In the genomic region with DNA sequence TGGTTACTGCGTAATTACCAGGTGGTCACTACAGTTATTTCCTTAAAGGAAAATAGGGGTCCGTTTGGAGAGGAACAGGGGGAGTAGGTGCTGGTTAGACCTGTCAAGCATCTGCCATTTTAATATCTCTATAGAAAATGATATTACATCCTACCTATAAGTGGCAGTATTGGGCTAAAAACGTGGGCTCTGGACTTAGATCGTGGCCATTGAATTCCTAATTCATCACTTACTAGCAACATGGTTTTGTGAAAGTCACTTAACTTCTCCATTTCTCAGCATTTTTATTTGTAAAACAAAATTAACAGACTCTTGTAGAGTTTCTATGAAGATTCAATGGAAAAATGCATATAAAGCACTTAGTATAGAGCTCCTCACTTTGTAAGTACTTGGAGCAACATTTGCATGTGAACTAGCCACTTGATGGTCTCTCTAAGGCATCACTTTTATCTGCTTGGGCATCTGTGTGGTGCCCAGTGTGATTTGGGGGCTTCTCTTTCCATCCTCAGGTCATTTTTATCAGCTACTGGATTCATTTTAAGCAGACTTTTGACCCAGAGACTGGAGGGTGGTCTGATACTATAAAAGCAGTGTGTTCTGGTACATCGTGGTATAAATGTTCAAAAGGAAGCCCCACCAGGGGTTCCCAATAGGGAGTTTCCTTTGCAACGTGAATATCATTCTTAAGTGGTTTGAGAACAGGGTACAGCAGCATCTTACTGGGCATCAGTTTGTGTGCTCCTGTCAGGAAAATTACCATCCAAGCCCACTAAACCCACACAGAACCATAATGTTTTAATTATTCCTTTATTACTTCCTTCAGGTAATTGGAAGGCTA, we compare ENCODE assay signal across 1 cellular context.
TF ChIP-seq lines count a peak whose summit lies in the region.

No MANE protein-coding gene starts in this region.

TF ChIP-seq in K562, 482 proteins besides CTCF, POLR2A, EP300 and RAD21 (continued from another document):
- TF ChIP-seq, protein P1, sequence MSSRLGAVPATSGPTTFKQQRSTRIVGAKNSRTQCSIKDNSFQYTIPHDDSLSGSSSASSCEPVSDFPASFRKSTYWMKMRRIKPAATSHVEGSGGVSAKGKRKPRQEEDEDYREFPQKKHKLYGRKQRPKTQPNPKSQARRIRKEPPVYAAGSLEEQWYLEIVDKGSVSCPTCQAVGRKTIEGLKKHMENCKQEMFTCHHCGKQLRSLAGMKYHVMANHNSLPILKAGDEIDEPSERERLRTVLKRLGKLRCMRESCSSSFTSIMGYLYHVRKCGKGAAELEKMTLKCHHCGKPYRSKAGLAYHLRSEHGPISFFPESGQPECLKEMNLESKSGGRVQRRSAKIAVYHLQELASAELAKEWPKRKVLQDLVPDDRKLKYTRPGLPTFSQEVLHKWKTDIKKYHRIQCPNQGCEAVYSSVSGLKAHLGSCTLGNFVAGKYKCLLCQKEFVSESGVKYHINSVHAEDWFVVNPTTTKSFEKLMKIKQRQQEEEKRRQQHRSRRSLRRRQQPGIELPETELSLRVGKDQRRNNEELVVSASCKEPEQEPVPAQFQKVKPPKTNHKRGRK (tag; IDR thresholded peaks at IDR 0.05), result no peak
- TF ChIP-seq ZNF764 (CRISPR knock-in tag; IDR thresholded peaks at IDR 0.05; ENCODE audit: low read depth) (no peak), BHLHE40 (IDR thresholded peaks at IDR 0.05; ENCODE audit: low read length) (no peak), SMC3 (conservative IDR thresholded peaks at IDR 0.05; ENCODE audit: insufficient read depth, low read depth, low read length) (peak; percentile 64), CC2D1A (IDR thresholded peaks at IDR 0.05) (peak; percentile 47; the same call in 1 of the 2 replicates), PRPF4 (IDR thresholded peaks at IDR 0.05; ENCODE audit: insufficient read depth, low read depth, low read length, poor library complexity, severe bottlenecking) (no peak), CBX3 (IDR thresholded peaks at IDR 0.05; ENCODE audit: borderline replicate concordance in 1 of 2, low read length in 2 of 2) (0 out of 3 replicates have a peak, but pooled peaks of 1 of the 2 experiments have one; percentile 25)
- TF ChIP-seq, protein P2, sequence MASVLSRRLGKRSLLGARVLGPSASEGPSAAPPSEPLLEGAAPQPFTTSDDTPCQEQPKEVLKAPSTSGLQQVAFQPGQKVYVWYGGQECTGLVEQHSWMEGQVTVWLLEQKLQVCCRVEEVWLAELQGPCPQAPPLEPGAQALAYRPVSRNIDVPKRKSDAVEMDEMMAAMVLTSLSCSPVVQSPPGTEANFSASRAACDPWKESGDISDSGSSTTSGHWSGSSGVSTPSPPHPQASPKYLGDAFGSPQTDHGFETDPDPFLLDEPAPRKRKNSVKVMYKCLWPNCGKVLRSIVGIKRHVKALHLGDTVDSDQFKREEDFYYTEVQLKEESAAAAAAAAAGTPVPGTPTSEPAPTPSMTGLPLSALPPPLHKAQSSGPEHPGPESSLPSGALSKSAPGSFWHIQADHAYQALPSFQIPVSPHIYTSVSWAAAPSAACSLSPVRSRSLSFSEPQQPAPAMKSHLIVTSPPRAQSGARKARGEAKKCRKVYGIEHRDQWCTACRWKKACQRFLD (CRISPR knock-in tag; IDR thresholded peaks at IDR 0.05), result no peak
- TF ChIP-seq, protein P3, sequence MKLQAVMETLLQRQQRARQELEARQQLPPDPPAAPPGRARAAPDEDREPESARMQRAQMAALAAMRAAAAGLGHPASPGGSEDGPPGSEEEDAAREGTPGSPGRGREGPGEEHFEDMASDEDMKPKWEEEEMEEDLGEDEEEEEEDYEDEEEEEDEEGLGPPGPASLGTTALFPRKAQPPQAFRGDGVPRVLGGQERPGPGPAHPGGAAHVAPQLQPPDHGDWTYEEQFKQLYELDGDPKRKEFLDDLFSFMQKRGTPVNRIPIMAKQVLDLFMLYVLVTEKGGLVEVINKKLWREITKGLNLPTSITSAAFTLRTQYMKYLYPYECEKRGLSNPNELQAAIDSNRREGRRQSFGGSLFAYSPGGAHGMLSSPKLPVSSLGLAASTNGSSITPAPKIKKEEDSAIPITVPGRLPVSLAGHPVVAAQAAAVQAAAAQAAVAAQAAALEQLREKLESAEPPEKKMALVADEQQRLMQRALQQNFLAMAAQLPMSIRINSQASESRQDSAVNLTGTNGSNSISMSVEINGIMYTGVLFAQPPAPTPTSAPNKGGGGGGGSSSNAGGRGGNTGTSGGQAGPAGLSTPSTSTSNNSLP (IDR thresholded peaks at IDR 0.05; ENCODE audit: borderline replicate concordance, low read depth, low read length), result peak; percentile 93
- TF ChIP-seq, protein P4, sequence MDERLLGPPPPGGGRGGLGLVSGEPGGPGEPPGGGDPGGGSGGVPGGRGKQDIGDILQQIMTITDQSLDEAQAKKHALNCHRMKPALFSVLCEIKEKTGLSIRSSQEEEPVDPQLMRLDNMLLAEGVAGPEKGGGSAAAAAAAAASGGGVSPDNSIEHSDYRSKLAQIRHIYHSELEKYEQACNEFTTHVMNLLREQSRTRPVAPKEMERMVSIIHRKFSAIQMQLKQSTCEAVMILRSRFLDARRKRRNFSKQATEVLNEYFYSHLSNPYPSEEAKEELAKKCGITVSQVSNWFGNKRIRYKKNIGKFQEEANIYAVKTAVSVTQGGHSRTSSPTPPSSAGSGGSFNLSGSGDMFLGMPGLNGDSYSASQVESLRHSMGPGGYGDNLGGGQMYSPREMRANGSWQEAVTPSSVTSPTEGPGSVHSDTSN (CRISPR knock-in tag; IDR thresholded peaks at IDR 0.05; ENCODE audit: low read depth), result no peak
- TF ChIP-seq, protein P4 (tag; conservative IDR thresholded peaks at IDR 0.05; ENCODE audit: low read depth), result 0 out of 2 replicates have a peak, but pooled peaks have one; percentile 5
- TF ChIP-seq, protein P5, sequence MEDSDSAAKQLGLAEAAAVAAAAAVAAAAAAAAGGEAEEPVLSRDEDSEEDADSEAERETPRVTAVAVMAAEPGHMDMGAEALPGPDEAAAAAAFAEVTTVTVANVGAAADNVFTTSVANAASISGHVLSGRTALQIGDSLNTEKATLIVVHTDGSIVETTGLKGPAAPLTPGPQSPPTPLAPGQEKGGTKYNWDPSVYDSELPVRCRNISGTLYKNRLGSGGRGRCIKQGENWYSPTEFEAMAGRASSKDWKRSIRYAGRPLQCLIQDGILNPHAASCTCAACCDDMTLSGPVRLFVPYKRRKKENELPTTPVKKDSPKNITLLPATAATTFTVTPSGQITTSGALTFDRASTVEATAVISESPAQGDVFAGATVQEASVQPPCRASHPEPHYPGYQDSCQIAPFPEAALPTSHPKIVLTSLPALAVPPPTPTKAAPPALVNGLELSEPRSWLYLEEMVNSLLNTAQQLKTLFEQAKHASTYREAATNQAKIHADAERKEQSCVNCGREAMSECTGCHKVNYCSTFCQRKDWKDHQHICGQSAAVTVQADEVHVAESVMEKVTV (CRISPR knock-in tag; IDR thresholded peaks at IDR 0.05), result peak; percentile 76
